In genomic region chr7:107201795-107202450, GRCh38 we compare ENCODE assay signal across 8 cellular contexts. TPM values are rescaled to one million over a fixed set of nuclear protein-coding genes. Genes with fewer than 3 reads are reported as not detected.
DNase-seq lines count a peak whose midpoint lies in the region; ATAC-seq and TF ChIP-seq lines count a peak whose summit lies in the region.

No MANE protein-coding gene starts in this region.

- H3K9me3 ChIP-seq in lower lobe of right lung = no peaks in the 10 kb centered on the region

- H3K79me2 ChIP-seq in KMS-11 (ENCODE audit: insufficient read depth, low read depth) = no peaks in the 10 kb centered on the region

- no peaks in the 10 kb centered on the region for H3K27me3 ChIP-seq in KMS-11 (ENCODE audit: insufficient read depth, low read depth)
- H3K27me3 ChIP-seq in lower lobe of right lung (ENCODE audit: low read depth) = no peaks in the 10 kb centered on the region

- H3K9ac ChIP-seq in KMS-11 = no peak overlapping the region

- intact Hi-C loops in lower lobe of right lung (cut with DNase I) = no loop called here

- H3K27ac ChIP-seq in KMS-11 (no peak overlapping the region), lower lobe of right lung (no peak overlapping the region)

- peak; percentile 62 for TF ChIP-seq CTCF in KMS-11 (conservative IDR thresholded peaks at IDR 0.05; ENCODE audit: low read depth, low read length)
- TF ChIP-seq CTCF in lower lobe of right lung (IDR thresholded peaks at IDR 0.05) = peak; percentile 43

- H3K4me3 ChIP-seq in KMS-11 (IDR thresholded peaks at IDR 0.05; ENCODE audit: insufficient read depth, low read depth, low read length) (no peak overlapping the region), lower lobe of right lung (no peak overlapping the region)

- H2AFZ ChIP-seq in KMS-11 (ENCODE audit: low read depth) = no peak overlapping the region

- H3K4me2 ChIP-seq in KMS-11 = no peak overlapping the region

- no peaks in the 10 kb centered on the region for H4K20me1 ChIP-seq in KMS-11 (ENCODE audit: insufficient read depth)

- DNase-seq in activated effector memory CD4-positive, alpha-beta T cell treated with anti-CD3 and anti-CD28 coated beads, Interleukin-2, amount 50 U/mL, for 16 hours = peak; percentile 67
- DNase-seq in activated effector memory CD4-positive, alpha-beta T cell treated with Interleukin-2 at 50 U/mL for 16 hours = no peak
- peak; percentile 51 for DNase-seq in RPMI8226
- peak; percentile 95 for DNase-seq in cerebellum (ENCODE audit: low spot score)
- no peak for DNase-seq in lower lobe of right lung

- H3K36me3 ChIP-seq in KMS-11 (ENCODE audit: insufficient read depth) (no peaks in the 10 kb centered on the region), lower lobe of right lung (peaks cover 98% of the 10 kb centered on the region)

- H3K4me1 ChIP-seq in KMS-11 (ENCODE audit: low read depth, poor library complexity, severe bottlenecking) = no peaks in the 10 kb centered on the region
- H3K4me1 ChIP-seq in lower lobe of right lung = peaks cover 7% of the 10 kb centered on the region

- ATAC-seq in lower lobe of right lung (peak; percentile 45 to 47), GM18517 (IDR thresholded peaks at IDR 0.05; ENCODE audit: unreplicated experiment) (no peak), HG03460 (IDR thresholded peaks at IDR 0.05; ENCODE audit: unreplicated experiment) (no peak)

RNA-seq across cellular contexts. Expression of gene HBP1, which starts 33.1 kb away (rescaled TPM):
- total RNA-seq in cerebellum (79.4 TPM), lower lobe of right lung (81.9 TPM)

Comparison
In these comparisons a context has a peak if more than half of its experiments do, and no peak if none do; other contexts are left out.
1. DNase-seq: peak in activated effector memory CD4-positive, alpha-beta T cell treated with anti-CD3 and anti-CD28 coated beads, Interleukin-2, amount 50 U/mL, for 16 hours (single experiment), RPMI8226 (single experiment) and cerebellum (single experiment); none in activated effector memory CD4-positive, alpha-beta T cell treated with Interleukin-2 at 50 U/mL for 16 hours (single experiment) and lower lobe of right lung (single experiment).
2. ATAC-seq: peak in lower lobe of right lung (2 of 2); none in GM18517 (single experiment) and HG03460 (single experiment).